ENCODE assay signal across 8 cellular contexts in the genomic region with DNA sequence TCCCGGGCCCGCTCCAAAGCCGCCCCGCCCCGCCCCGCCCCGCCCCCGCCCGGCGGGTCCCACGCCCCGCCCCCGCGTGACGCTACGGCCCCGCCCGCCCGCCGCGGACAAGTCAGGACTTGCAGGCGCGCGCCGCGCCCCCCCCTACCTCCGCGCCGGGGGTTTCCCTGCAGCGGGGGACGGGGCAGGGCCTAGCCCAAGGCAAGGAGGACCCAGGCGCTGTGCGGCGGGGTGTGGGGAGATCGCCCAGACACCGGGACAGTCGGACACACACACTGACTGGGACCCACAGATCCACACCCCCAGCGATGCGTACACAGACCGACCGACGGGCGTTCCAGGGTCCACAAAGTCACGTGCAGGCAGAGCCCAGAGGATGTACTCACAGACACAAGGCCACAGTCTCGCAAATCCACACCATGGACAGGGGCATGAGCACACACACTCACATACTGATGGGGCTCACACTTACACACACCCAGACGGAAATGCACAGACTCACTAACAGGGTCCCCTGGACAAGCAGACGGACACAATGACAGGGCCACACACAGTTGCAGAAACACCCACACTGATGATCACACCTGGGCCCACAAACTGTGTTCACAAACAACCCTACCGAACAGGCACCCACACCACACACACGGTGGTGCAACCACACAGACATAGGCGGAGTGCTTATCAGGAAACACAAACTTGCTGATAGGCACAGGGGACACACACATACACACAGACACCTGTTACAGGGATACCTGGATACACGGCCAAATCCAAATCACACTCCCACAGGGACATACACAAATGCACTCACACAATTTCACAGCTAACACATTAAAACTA. TPM values are rescaled to one million over a fixed set of nuclear protein-coding genes. Genes with fewer than 3 reads are reported as not detected.
DNase-seq lines count a peak whose midpoint lies in the region; ATAC-seq lines count a peak whose summit lies in the region.

No MANE protein-coding gene starts in this region.

- peak overlapping the region; percentile 85 to 97 (median 92) for H3K27ac Mint-ChIP-seq in CD8-positive, alpha-beta memory T cell

- ATAC-seq in GM21381 (IDR thresholded peaks at IDR 0.05; ENCODE audit: unreplicated experiment) (peak; percentile 28), HG03095 (IDR thresholded peaks at IDR 0.05; ENCODE audit: unreplicated experiment) (no peak)

- H3K4me3 Mint-ChIP-seq in CD8-positive, alpha-beta memory T cell = peak overlapping the region; percentile 81 to 88 (median 85)

- peaks cover 46% of the 10 kb centered on the region for H3K4me1 ChIP-seq in CD8-positive, alpha-beta memory T cell (ENCODE audit: insufficient read depth, low read length)

- no peaks in the 10 kb centered on the region for H3K9me3 ChIP-seq in CD8-positive, alpha-beta memory T cell (ENCODE audit: low read length)

- POLR2A ChIA-PET in CD8-positive, alpha-beta memory T cell (lab: Charles Lee) = interaction anchor here (0.7 to 1.9 kb wide), 3 partner anchors 9 to 21 kb away, joined by 3 to 8 read pairs (median 5); no protein-coding TSS in a partner anchor

- DNase-seq in CD8-positive, alpha-beta memory T cell = peak; percentile 84 to 96 (median 94)
- DNase-seq in NCI-H146 (lab: John Stamatoyannopoulos, UW) (peak; percentile 83), islet precursor cell (peak; percentile 97)
- peak; percentile 69 to 85 (median 80) for DNase-seq in activated CD4-positive, CD25-positive, alpha-beta regulatory T cell (lab: John Stamatoyannopoulos, UW)
- peak; percentile 87 for DNase-seq in central memory CD4-positive, alpha-beta T cell
- DNase-seq in stimulated activated CD4-positive, alpha-beta T cell treated with anti-CD3 and anti-CD28 coated beads, Interleukin-12 subunit alpha, Interleukin-12 subunit beta, amount 100 ng/mL, for 4 hours = peak; percentile 90

- no peaks in the 10 kb centered on the region for H3K27me3 Mint-ChIP-seq in CD8-positive, alpha-beta memory T cell

- no peaks in the 10 kb centered on the region for H3K36me3 Mint-ChIP-seq in CD8-positive, alpha-beta memory T cell

- no peaks in the 10 kb centered on the region for H3K27me3 ChIP-seq in CD8-positive, alpha-beta memory T cell (ENCODE audit: insufficient read depth, low read length, poor library complexity, severe bottlenecking)

- peak overlapping the region; percentile 78 for H3K4me3 ChIP-seq in CD8-positive, alpha-beta memory T cell (ENCODE audit: low read length)

- no peaks in the 10 kb centered on the region for H3K9me3 Mint-ChIP-seq in CD8-positive, alpha-beta memory T cell

- H3K36me3 ChIP-seq in CD8-positive, alpha-beta memory T cell (ENCODE audit: insufficient read depth, low read length) = no peaks in the 10 kb centered on the region

- H3K27ac ChIP-seq in CD8-positive, alpha-beta memory T cell (ENCODE audit: low read depth, low read length) = peak overlapping the region; percentile 84

- CTCF ChIA-PET in CD8-positive, alpha-beta memory T cell (lab: Charles Lee) = interaction anchor here (2.3 to 4.8 kb wide), 2 partner anchors 13 to 16 kb away, joined by 15 to 35 read pairs; no protein-coding TSS in a partner anchor

- peaks cover 18 to 32% (median 26%) of the 10 kb centered on the region in 3 donors for H3K4me1 Mint-ChIP-seq in CD8-positive, alpha-beta memory T cell

RNA-seq across cellular contexts. Expression of a gene that starts 0.4 kb away (rescaled TPM):
- total RNA-seq in CD8-positive, alpha-beta memory T cell = 10 to 100 TPM; 19.8 to 20.1 TPM
- polyA plus RNA-seq in CD8-positive, alpha-beta memory T cell = 8.3 TPM

RNA-seq across cellular contexts. Expression of a gene that starts 24.9 kb away (rescaled TPM):
- 10 to 100 TPM; 20.4 to 23.1 TPM for total RNA-seq in CD8-positive, alpha-beta memory T cell
- polyA plus RNA-seq in CD8-positive, alpha-beta memory T cell = 9.4 TPM

RNA-seq across cellular contexts. Expression of a gene that starts 43.2 kb away (rescaled TPM):
- total RNA-seq in CD8-positive, alpha-beta memory T cell = 1 to 10 TPM; 7.3 to 9.3 TPM
- polyA plus RNA-seq in CD8-positive, alpha-beta memory T cell = 2.3 TPM
